ENCODE assay signal across 1 cellular context in the genomic region with DNA sequence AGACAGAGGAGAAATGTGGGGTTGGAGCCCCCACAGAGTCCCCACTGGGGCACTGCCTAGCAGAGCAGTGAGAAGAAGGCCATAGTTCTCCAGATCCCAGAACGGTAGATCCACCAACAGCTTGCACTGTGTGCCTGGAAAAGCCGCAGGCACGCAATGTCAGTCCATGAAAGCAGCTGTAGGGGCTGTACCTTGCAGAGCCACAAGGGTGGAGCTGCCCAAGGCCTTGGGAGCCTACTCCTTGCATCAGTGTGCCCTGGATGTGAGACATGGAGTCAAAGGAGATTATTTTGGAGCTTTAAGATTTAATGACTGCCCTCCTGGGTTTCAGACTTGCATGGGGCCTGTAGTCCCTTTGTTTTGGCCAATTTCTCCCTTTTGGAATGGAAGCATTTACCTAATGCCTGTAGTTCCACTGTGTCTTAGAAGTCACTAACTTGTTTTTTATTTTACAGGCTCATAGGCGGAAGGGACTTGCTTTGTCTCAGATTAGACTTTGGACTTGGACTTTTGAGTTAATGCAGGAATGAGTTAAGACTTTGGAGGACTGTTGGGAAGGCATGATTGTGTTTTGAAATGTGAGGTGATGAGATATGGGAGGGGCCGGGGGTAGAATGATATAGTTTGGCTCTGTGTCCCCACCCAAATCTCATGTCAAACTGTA.
TF ChIP-seq lines count a peak whose summit lies in the region.

No MANE protein-coding gene starts in this region.

TF ChIP-seq in HepG2, 621 proteins besides CTCF, POLR2A, EP300 and RAD21:
- TF ChIP-seq CHCHD3 (CRISPR knock-in tag; IDR thresholded peaks at IDR 0.05) = peak; percentile 51; the same call in 1 of the 2 replicates
